2 cellular contexts compared by ENCODE assay signal in the genomic region with DNA sequence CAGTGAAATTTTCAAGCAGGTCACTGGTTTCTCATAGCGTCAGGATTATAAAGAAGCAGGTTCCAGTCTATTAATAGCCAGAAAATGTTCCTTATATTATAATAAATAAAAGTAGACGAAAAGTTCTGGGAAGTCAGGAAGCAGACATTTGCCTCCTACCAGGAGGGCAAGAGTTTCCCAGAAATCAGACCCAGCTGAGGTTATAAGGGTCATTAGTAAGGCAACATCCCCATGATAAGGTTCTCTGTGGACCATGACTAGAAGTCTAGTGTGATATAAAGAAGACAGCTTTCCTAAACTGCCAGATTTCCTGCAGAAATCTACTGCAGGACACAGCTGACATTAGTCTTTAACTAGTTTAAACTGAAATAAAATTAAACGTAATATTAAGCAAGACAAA.
TF ChIP-seq lines count a peak whose summit lies in the region.

No MANE protein-coding gene starts in this region.

TF ChIP-seq in liver, 16 proteins besides CTCF, POLR2A, EP300 and RAD21 (continued from another document):
- TF ChIP-seq, protein P1, sequence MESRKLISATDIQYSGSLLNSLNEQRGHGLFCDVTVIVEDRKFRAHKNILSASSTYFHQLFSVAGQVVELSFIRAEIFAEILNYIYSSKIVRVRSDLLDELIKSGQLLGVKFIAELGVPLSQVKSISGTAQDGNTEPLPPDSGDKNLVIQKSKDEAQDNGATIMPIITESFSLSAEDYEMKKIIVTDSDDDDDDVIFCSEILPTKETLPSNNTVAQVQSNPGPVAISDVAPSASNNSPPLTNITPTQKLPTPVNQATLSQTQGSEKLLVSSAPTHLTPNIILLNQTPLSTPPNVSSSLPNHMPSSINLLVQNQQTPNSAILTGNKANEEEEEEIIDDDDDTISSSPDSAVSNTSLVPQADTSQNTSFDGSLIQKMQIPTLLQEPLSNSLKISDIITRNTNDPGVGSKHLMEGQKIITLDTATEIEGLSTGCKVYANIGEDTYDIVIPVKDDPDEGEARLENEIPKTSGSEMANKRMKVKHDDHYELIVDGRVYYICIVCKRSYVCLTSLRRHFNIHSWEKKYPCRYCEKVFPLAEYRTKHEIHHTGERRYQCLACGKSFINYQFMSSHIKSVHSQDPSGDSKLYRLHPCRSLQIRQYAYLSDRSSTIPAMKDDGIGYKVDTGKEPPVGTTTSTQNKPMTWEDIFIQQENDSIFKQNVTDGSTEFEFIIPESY (IDR thresholded peaks at IDR 0.05): no peak
- TF ChIP-seq, protein P2, sequence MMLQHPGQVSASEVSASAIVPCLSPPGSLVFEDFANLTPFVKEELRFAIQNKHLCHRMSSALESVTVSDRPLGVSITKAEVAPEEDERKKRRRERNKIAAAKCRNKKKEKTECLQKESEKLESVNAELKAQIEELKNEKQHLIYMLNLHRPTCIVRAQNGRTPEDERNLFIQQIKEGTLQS (IDR thresholded peaks at IDR 0.05): no peak
TF ChIP-seq in liver: peak in this region for 1.

TF ChIP-seq in HepG2, 621 proteins besides CTCF, POLR2A, EP300 and RAD21 (continued from another document):
- TF ChIP-seq, protein P3, sequence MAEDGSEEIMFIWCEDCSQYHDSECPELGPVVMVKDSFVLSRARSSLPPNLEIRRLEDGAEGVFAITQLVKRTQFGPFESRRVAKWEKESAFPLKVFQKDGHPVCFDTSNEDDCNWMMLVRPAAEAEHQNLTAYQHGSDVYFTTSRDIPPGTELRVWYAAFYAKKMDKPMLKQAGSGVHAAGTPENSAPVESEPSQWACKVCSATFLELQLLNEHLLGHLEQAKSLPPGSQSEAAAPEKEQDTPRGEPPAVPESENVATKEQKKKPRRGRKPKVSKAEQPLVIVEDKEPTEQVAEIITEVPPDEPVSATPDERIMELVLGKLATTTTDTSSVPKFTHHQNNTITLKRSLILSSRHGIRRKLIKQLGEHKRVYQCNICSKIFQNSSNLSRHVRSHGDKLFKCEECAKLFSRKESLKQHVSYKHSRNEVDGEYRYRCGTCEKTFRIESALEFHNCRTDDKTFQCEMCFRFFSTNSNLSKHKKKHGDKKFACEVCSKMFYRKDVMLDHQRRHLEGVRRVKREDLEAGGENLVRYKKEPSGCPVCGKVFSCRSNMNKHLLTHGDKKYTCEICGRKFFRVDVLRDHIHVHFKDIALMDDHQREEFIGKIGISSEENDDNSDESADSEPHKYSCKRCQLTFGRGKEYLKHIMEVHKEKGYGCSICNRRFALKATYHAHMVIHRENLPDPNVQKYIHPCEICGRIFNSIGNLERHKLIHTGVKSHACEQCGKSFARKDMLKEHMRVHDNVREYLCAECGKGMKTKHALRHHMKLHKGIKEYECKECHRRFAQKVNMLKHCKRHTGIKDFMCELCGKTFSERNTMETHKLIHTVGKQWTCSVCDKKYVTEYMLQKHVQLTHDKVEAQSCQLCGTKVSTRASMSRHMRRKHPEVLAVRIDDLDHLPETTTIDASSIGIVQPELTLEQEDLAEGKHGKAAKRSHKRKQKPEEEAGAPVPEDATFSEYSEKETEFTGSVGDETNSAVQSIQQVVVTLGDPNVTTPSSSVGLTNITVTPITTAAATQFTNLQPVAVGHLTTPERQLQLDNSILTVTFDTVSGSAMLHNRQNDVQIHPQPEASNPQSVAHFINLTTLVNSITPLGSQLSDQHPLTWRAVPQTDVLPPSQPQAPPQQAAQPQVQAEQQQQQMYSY (CRISPR knock-in tag; IDR thresholded peaks at IDR 0.05): no peak
- TF ChIP-seq, protein P4, sequence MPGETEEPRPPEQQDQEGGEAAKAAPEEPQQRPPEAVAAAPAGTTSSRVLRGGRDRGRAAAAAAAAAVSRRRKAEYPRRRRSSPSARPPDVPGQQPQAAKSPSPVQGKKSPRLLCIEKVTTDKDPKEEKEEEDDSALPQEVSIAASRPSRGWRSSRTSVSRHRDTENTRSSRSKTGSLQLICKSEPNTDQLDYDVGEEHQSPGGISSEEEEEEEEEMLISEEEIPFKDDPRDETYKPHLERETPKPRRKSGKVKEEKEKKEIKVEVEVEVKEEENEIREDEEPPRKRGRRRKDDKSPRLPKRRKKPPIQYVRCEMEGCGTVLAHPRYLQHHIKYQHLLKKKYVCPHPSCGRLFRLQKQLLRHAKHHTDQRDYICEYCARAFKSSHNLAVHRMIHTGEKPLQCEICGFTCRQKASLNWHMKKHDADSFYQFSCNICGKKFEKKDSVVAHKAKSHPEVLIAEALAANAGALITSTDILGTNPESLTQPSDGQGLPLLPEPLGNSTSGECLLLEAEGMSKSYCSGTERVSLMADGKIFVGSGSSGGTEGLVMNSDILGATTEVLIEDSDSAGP (CRISPR knock-in tag; IDR thresholded peaks at IDR 0.05; ENCODE audit: borderline replicate concordance): no peak
- TF ChIP-seq HOXA3 (CRISPR knock-in tag; IDR thresholded peaks at IDR 0.05): no peak
- TF ChIP-seq, protein P5, sequence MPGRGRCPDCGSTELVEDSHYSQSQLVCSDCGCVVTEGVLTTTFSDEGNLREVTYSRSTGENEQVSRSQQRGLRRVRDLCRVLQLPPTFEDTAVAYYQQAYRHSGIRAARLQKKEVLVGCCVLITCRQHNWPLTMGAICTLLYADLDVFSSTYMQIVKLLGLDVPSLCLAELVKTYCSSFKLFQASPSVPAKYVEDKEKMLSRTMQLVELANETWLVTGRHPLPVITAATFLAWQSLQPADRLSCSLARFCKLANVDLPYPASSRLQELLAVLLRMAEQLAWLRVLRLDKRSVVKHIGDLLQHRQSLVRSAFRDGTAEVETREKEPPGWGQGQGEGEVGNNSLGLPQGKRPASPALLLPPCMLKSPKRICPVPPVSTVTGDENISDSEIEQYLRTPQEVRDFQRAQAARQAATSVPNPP (CRISPR knock-in tag; IDR thresholded peaks at IDR 0.05): no peak
- no peak for TF ChIP-seq PHF21A (CRISPR knock-in tag; IDR thresholded peaks at IDR 0.05)
- TF ChIP-seq PLRG1 (conservative IDR thresholded peaks at IDR 0.05): no peak
- no peak for TF ChIP-seq ZNF678 (CRISPR knock-in tag; IDR thresholded peaks at IDR 0.05)
- no peak for TF ChIP-seq TP53 (CRISPR knock-in tag; conservative IDR thresholded peaks at IDR 0.05)
- TF ChIP-seq ZNF547 (CRISPR knock-in tag; IDR thresholded peaks at IDR 0.05): no peak
